Comparison of ENCODE assay signal across 13 cellular contexts in genomic region chr16:84598391-84598750, GRCh38. TPM values are rescaled to one million over a fixed set of nuclear protein-coding genes. Genes with fewer than 3 reads are reported as not detected.
DNase-seq lines count a peak whose midpoint lies in the region; ATAC-seq, FAIRE-seq and TF ChIP-seq lines count a peak whose summit lies in the region.
"Had no signal": no experiment of that assay in that cellular context is flagged by ENCODE, and none has a peak within 500 bp of the region (broad histone marks: within the 10 kb centered on the region; RNA-seq: fewer than 3 reads in every experiment).

No MANE protein-coding gene starts in this region.

- H3K9me2 ChIP-seq in GM23248 (ENCODE audit: insufficient read depth): no peaks in the 10 kb centered on the region
- H3K9me2 ChIP-seq: SK-N-SH had no signal

- H3K4me3 Mint-ChIP-seq in natural killer cell treated with Interleukin-12 subunit alpha and Interleukin-12 subunit beta and Interleukin-15 and Interleukin-18, amount 100 ng/mL, for 72 hours: peak overlapping the region; percentile 73
- no peak overlapping the region for H3K4me3 Mint-ChIP-seq in natural killer cell
- no peak overlapping the region for H3K4me3 Mint-ChIP-seq in astrocyte (ENCODE audit: unreplicated experiment)
- H3K4me3 Mint-ChIP-seq in mesothelial cell of epicardium: no peak overlapping the region

- WGBS in GM23248 (ENCODE audit: low coverage in 1 of 2, low lambda C conversion rate in 2 of 2, missing lambda C conversion rate in 2 of 2), 2 experiments: 76 to 79% methylated on average over 6 of the region's 6 CpGs

- H3K4me1 ChIP-seq in astrocyte (ENCODE audit: insufficient read depth, low read length): peaks cover 71% of the 10 kb centered on the region
- H3K4me1 ChIP-seq in GM23248 (ENCODE audit: insufficient read depth): peaks cover 43% of the 10 kb centered on the region

- H3K4me1 Mint-ChIP-seq in natural killer cell treated with Interleukin-12 subunit alpha and Interleukin-12 subunit beta and Interleukin-15 and Interleukin-18, amount 100 ng/mL, for 72 hours (ENCODE audit: low read depth in 2 of 2): peaks cover 56 to 69% of the 10 kb centered on the region in 2 donors
- H3K4me1 Mint-ChIP-seq in natural killer cell (peaks cover 54 to 61% of the 10 kb centered on the region in 2 donors), astrocyte (ENCODE audit: low read depth, unreplicated experiment) (peaks cover 60% of the 10 kb centered on the region), mesothelial cell of epicardium (peaks cover 39% of the 10 kb centered on the region)

- no peaks in the 10 kb centered on the region for H3K27me3 ChIP-seq in astrocyte (ENCODE audit: insufficient read depth, low read length)
- H3K27me3 ChIP-seq in GM23248 (replicated peaks; ENCODE audit: insufficient read depth): no peaks in the 10 kb centered on the region

- H3K4me3 ChIP-seq in astrocyte (ENCODE audit: insufficient read depth, low read depth, low read length): no peak overlapping the region
- no peak overlapping the region for H3K4me3 ChIP-seq in GM23248

- H3K27ac ChIP-seq in astrocyte (ENCODE audit: low read depth, low read length) (no peak overlapping the region), GM23248 (no peak overlapping the region)

- peak overlapping the region; percentile 96 to 97 for H3K27ac Mint-ChIP-seq in natural killer cell treated with Interleukin-12 subunit alpha and Interleukin-12 subunit beta and Interleukin-15 and Interleukin-18, amount 100 ng/mL, for 72 hours
- H3K27ac Mint-ChIP-seq in natural killer cell (peak overlapping the region in 1 of 2 donors; percentile 84), astrocyte (ENCODE audit: unreplicated experiment) (peak overlapping the region; percentile 69), mesothelial cell of epicardium (peak overlapping the region; percentile 81)

- in situ Hi-C loops in GM13977 (cut with MboI; ENCODE audit: low pct_unique_long_range_greater_than_20kb, low sequenced_read_pairs, unreplicated experiment) (no loop called here), GM23248 (cut with MboI) (no loop called here)

- intact Hi-C loops in natural killer cell (cut with micrococcal nuclease): no loop called here

- no peak for ATAC-seq in natural killer cell treated with Interleukin-12 subunit alpha and Interleukin-12 subunit beta and Interleukin-15 and Interleukin-18, amount 100 ng/mL, for 72 hours
- ATAC-seq in natural killer cell (no peak), GM18867 (IDR thresholded peaks at IDR 0.05; ENCODE audit: unreplicated experiment) (no peak)

- peaks cover 11% of the 10 kb centered on the region for H3K36me3 Mint-ChIP-seq in natural killer cell treated with Interleukin-12 subunit alpha and Interleukin-12 subunit beta and Interleukin-15 and Interleukin-18, amount 100 ng/mL, for 72 hours
- H3K36me3 Mint-ChIP-seq in natural killer cell (no peaks in the 10 kb centered on the region), astrocyte (ENCODE audit: low read depth, unreplicated experiment) (peaks cover 21% of the 10 kb centered on the region), mesothelial cell of epicardium (peaks cover 11% of the 10 kb centered on the region)

- H4K20me1 ChIP-seq in astrocyte (ENCODE audit: insufficient read depth, low read length): peaks cover 64% of the 10 kb centered on the region
- H4K20me1 ChIP-seq in GM23248 (ENCODE audit: insufficient read depth): no peaks in the 10 kb centered on the region

- H3K4me2 ChIP-seq in astrocyte (ENCODE audit: low read length) (no peak overlapping the region), GM23248 (ENCODE audit: unreplicated experiment) (no peak overlapping the region)

- H3K79me2 ChIP-seq in astrocyte (ENCODE audit: insufficient read depth, low read length): peaks cover 83% of the 10 kb centered on the region
- peaks cover 84% of the 10 kb centered on the region for H3K79me2 ChIP-seq in GM23248 (ENCODE audit: insufficient read depth)

- no peak for FAIRE-seq in astrocyte (lab: Jason Lieb, UNC)

- H3K9me3 Mint-ChIP-seq in natural killer cell treated with Interleukin-12 subunit alpha and Interleukin-12 subunit beta and Interleukin-15 and Interleukin-18, amount 100 ng/mL, for 72 hours: no peaks in the 10 kb centered on the region
- no peaks in the 10 kb centered on the region for H3K9me3 Mint-ChIP-seq in natural killer cell
- H3K9me3 Mint-ChIP-seq in astrocyte (ENCODE audit: unreplicated experiment): no peaks in the 10 kb centered on the region
- H3K9me3 Mint-ChIP-seq in mesothelial cell of epicardium: no peaks in the 10 kb centered on the region

- TF ChIP-seq CTCF in natural killer cell (IDR thresholded peaks at IDR 0.05) (no peak), astrocyte (IDR thresholded peaks at IDR 0.05; ENCODE audit: insufficient read depth, low read depth, low read length) (no peak), mesothelial cell of epicardium (IDR thresholded peaks at IDR 0.05; ENCODE audit: unreplicated experiment) (no peak), GM13977 (IDR thresholded peaks at IDR 0.05; ENCODE audit: extremely low read depth, insufficient read depth, missing control alignments) (no peak)

- H3K9ac ChIP-seq in astrocyte (ENCODE audit: low read length) (no peak overlapping the region), GM23248 (no peak overlapping the region)

- no peaks in the 10 kb centered on the region for H3K9me3 ChIP-seq in astrocyte (ENCODE audit: insufficient read depth, low read depth, low read length)
- no peaks in the 10 kb centered on the region for H3K9me3 ChIP-seq in GM23248 (ENCODE audit: low read depth)
- H3K9me3 ChIP-seq: SK-N-SH had no signal

- peaks cover 3% of the 10 kb centered on the region for H3K36me3 ChIP-seq in astrocyte (ENCODE audit: insufficient read depth, low read length)
- no peaks in the 10 kb centered on the region for H3K36me3 ChIP-seq in GM23248 (ENCODE audit: low read depth)

- no peak for DNase-seq in natural killer cell treated with Interleukin-12 subunit alpha and Interleukin-12 subunit beta and Interleukin-15 and Interleukin-18, amount 100 ng/mL, for 72 hours (ENCODE audit: low spot score)
- DNase-seq in natural killer cell (no peak), astrocyte (ENCODE audit: low read depth) (no peak), mesothelial cell of epicardium (ENCODE audit: low spot score in 2 of 2, unreplicated experiment in 2 of 2) (no peak), GM13977 (ENCODE audit: low spot score) (no peak), GM23248 (no peak)
- DNase-seq in activated CD4-positive, CD25-positive, alpha-beta regulatory T cell (lab: John Stamatoyannopoulos, UW): no peak
- DNase-seq: C1 segment of cervical spinal cord, mammary epithelial cell, NCI-H1092 treated with DMSO at 0.1 percent for 48 hours, NCI-H774, SK-N-SH had no signal

- H2AFZ ChIP-seq in astrocyte (ENCODE audit: low read depth, low read length) (no peak overlapping the region), GM23248 (no peak overlapping the region)

- peaks cover 39% of the 10 kb centered on the region for H3F3A ChIP-seq in GM23248 (ENCODE audit: insufficient read depth)

- H3K27me3 Mint-ChIP-seq in natural killer cell treated with Interleukin-12 subunit alpha and Interleukin-12 subunit beta and Interleukin-15 and Interleukin-18, amount 100 ng/mL, for 72 hours: peaks cover 8 to 23% of the 10 kb centered on the region in 2 donors
- H3K27me3 Mint-ChIP-seq in natural killer cell (ENCODE audit: low read depth in 2 of 2) (peaks cover 24 to 28% of the 10 kb centered on the region in 2 donors), astrocyte (ENCODE audit: low read depth, unreplicated experiment) (no peaks in the 10 kb centered on the region), mesothelial cell of epicardium (ENCODE audit: low read depth) (no peaks in the 10 kb centered on the region)

RNA-seq across cellular contexts. Expression of gene COTL1, which starts 19.5 kb away (rescaled TPM):
- total RNA-seq in natural killer cell treated with Interleukin-12 subunit alpha and Interleukin-12 subunit beta and Interleukin-15 and Interleukin-18, amount 100 ng/mL, for 72 hours: 100 to 1,000 TPM; 128 to 154 TPM
- total RNA-seq in natural killer cell: 100 to 1,000 TPM in 2 of 3 donors, 10 to 100 TPM in 1; 43.7 to 187 (median 116) TPM
- total RNA-seq in astrocyte: 300 and 359 TPM in 2 replicates
- 106 to 116 TPM (median 106 TPM) in 3 replicates for total RNA-seq in mesothelial cell of epicardium
- total RNA-seq in GM23248 (2014; rRNA removed; shearing (Covaris generic)): 144 and 145 TPM in 2 replicates
- polyA plus RNA-seq in GM23248 (2016; fragmentation: Nextera tagmentation; extraction: Ambion mirVana): 370 and 399 TPM in 2 replicates

RNA-seq across cellular contexts. Expression of gene KLHL36, which starts 49.9 kb away (rescaled TPM):
- 10 to 100 TPM; 35.9 to 48.6 TPM for total RNA-seq in natural killer cell treated with Interleukin-12 subunit alpha and Interleukin-12 subunit beta and Interleukin-15 and Interleukin-18, amount 100 ng/mL, for 72 hours
- total RNA-seq in natural killer cell: 10 to 100 TPM; 47.2 to 62.3 (median 60.5) TPM
- 46.3 and 49.0 TPM in 2 replicates for total RNA-seq in astrocyte
- total RNA-seq in mesothelial cell of epicardium: 44.9 to 51.6 TPM (median 46.9 TPM) in 3 replicates
- total RNA-seq in GM23248 (2014; rRNA removed; shearing (Covaris generic)): 68.0 and 83.9 TPM in 2 replicates
- 18.1 and 20.5 TPM in 2 replicates for polyA plus RNA-seq in GM23248 (2016; fragmentation: Nextera tagmentation; extraction: Ambion mirVana)
